Comparison of ENCODE assay signal across 8 cellular contexts in the genomic region with DNA sequence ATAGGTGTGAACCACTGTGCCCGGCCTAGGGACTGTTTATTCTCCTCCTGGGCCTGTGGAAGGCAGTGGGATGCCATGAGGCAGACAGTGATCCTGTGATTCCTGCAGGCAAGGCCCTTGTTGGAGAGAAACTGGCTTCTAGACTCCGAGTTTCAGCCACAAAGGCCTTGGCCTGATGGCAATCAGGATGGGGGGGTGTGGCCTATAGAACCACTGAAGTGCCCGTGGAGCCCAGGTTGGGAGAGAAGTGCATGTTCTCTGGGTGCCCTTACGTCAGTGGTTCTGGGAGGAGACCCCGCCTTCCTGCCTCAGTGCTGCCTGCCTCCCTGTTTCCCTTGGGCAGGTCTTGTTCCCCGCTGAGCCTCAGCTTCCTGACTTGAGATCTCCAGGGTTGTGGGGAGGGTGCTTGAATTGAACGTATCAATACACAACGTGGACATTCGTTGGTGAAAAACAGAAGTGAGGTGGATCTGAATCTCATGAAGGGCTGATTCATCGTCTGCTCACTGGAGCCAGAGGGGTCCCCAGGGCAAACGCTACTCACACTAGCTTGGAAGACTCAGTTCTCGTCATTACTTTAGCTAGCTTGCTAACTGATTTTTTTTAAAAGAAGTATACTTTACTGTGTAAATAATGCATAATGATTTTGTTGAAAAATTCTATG. TPM values are rescaled to one million over a fixed set of nuclear protein-coding genes. Genes with fewer than 3 reads are reported as not detected.
A peak's percentile ranks its signal among the peaks of the same experiment; 100 is the strongest.
DNase-seq lines count a peak whose midpoint lies in the region; ATAC-seq, FAIRE-seq and TF ChIP-seq lines count a peak whose summit lies in the region.

No MANE protein-coding gene starts in this region.

- no peaks in the 10 kb centered on the region for H3K9me3 Mint-ChIP-seq in activated naive CD8-positive, alpha-beta T cell treated with anti-CD3 and anti-CD28 coated beads, Interleukin-2, amount 50 U/mL, for 24 hours

- TF ChIP-seq CTCF in keratinocyte (optimal IDR thresholded peaks at IDR 0.05 in 1 of 3, IDR thresholded peaks at IDR 0.05 in 1 of 3, conservative IDR thresholded peaks at IDR 0.05 in 1 of 3; ENCODE audit: extremely low read depth in 1 of 3, insufficient read depth in 2 of 3, low read length in 3 of 3) (no peak), upper lobe of left lung (IDR thresholded peaks at IDR 0.05) (no peak), hepatocyte (IDR thresholded peaks at IDR 0.05; ENCODE audit: poor library complexity) (no peak)

- no peak for FAIRE-seq in keratinocyte (lab: Jason Lieb, UNC)

- WGBS in upper lobe of left lung, 2 donors: 73 to 74% methylated on average over 9 to 12 of the region's 12 CpGs
- WGBS in hepatocyte (ENCODE audit: low lambda C conversion rate, missing lambda C conversion rate): 87% methylated on average over 12 of the region's 12 CpGs

- H4K20me1 ChIP-seq in keratinocyte (ENCODE audit: control insufficient read depth, extremely low read depth, insufficient read depth, low read length) (no peaks in the 10 kb centered on the region), hepatocyte (ENCODE audit: insufficient read depth, poor library complexity, severe bottlenecking) (no peaks in the 10 kb centered on the region)

- H3K4me3 ChIP-seq in keratinocyte (ENCODE audit: control insufficient read depth in 2 of 3, extremely low read depth in 1 of 3, insufficient read depth in 2 of 3, low read depth in 1 of 3, low read length in 3 of 3) (no peak overlapping the region), upper lobe of left lung (no peak overlapping the region), hepatocyte (no peak overlapping the region)

- H3K4me1 ChIP-seq in keratinocyte (ENCODE audit: control insufficient read depth, extremely low read depth, insufficient read depth, low read length) (peaks cover 62% of the 10 kb centered on the region), upper lobe of left lung (peaks cover 55 to 64% (median 59%) of the 10 kb centered on the region in 4 donors), hepatocyte (ENCODE audit: insufficient read depth) (peaks cover 30% of the 10 kb centered on the region)

- peak overlapping the region; percentile 12 for H3K9ac ChIP-seq in keratinocyte (ENCODE audit: control insufficient read depth, extremely low read depth, insufficient read depth, low read length)

- H3K27ac ChIP-seq in keratinocyte (ENCODE audit: control insufficient read depth, insufficient read depth, low read length): peak overlapping the region; percentile 61
- peak overlapping the region in 3 of 4 donors; percentile 83 to 91 (median 89) for H3K27ac ChIP-seq in upper lobe of left lung
- H3K27ac ChIP-seq in hepatocyte: no peak overlapping the region

- TF ChIP-seq EP300 in upper lobe of left lung (IDR thresholded peaks at IDR 0.05): no peak

- H3K79me2 ChIP-seq in keratinocyte (ENCODE audit: control insufficient read depth, insufficient read depth, low read length) (no peaks in the 10 kb centered on the region), hepatocyte (no peaks in the 10 kb centered on the region)

- peaks cover 85% of the 10 kb centered on the region for H3K4me1 Mint-ChIP-seq in activated naive CD8-positive, alpha-beta T cell treated with anti-CD3 and anti-CD28 coated beads, Interleukin-2, amount 50 U/mL, for 24 hours

- H3K4me3 Mint-ChIP-seq in activated naive CD8-positive, alpha-beta T cell treated with anti-CD3 and anti-CD28 coated beads, Interleukin-2, amount 50 U/mL, for 24 hours: no peak overlapping the region

- H3K36me3 ChIP-seq in keratinocyte (ENCODE audit: control insufficient read depth in 2 of 2, extremely low read depth in 1 of 2, insufficient read depth in 2 of 2, low read length in 2 of 2): peaks cover 0 to 4% of the 10 kb centered on the region in 2 experiments
- peaks cover 0 to 14% (median 3%) of the 10 kb centered on the region in 4 donors for H3K36me3 ChIP-seq in upper lobe of left lung
- no peaks in the 10 kb centered on the region for H3K36me3 ChIP-seq in hepatocyte (replicated peaks; ENCODE audit: insufficient read depth, low read depth)

- H3K36me3 Mint-ChIP-seq in activated naive CD8-positive, alpha-beta T cell treated with anti-CD3 and anti-CD28 coated beads, Interleukin-2, amount 50 U/mL, for 24 hours (ENCODE audit: low read depth): peaks cover 2% of the 10 kb centered on the region

- TF ChIP-seq POLR2A in upper lobe of left lung (IDR thresholded peaks at IDR 0.05): no peak

- H3K27ac Mint-ChIP-seq in activated naive CD8-positive, alpha-beta T cell treated with anti-CD3 and anti-CD28 coated beads, Interleukin-2, amount 50 U/mL, for 24 hours: peak overlapping the region; percentile 67

- H3K9me2 ChIP-seq in hepatocyte (replicated peaks; ENCODE audit: insufficient read depth): no peaks in the 10 kb centered on the region

- ATAC-seq in Right ventricle myocardium superior (ENCODE audit: poor library complexity): no peak
- no peak for ATAC-seq in activated naive CD8-positive, alpha-beta T cell treated with anti-CD3 and anti-CD28 coated beads, Interleukin-2, amount 50 U/mL, for 24 hours
- ATAC-seq in upper lobe of left lung (ENCODE audit: low FRiP score in 2 of 2): peak in 1 of 2 donors; percentile 67
- ATAC-seq in GM21529 (IDR thresholded peaks at IDR 0.05; ENCODE audit: unreplicated experiment): no peak

- no peaks in the 10 kb centered on the region for H3K27me3 Mint-ChIP-seq in activated naive CD8-positive, alpha-beta T cell treated with anti-CD3 and anti-CD28 coated beads, Interleukin-2, amount 50 U/mL, for 24 hours

- DNase-seq in Right ventricle myocardium superior (peak; percentile 79), cardiac septum (ENCODE audit: low spot score) (no peak), keratinocyte (ENCODE audit: low read depth, low spot score) (no peak), upper lobe of left lung (no peak), SIG-M5 treated with dmso at 0.1 percent for 504 hours (lab: John Stamatoyannopoulos, UW; ENCODE audit: unreplicated experiment) (no peak), hepatocyte (ENCODE audit: low spot score) (no peak)
- DNase-seq in activated naive CD8-positive, alpha-beta T cell treated with anti-CD3 and anti-CD28 coated beads, Interleukin-2, amount 50 U/mL, for 24 hours: no peak

- H3K27me3 ChIP-seq in keratinocyte (ENCODE audit: control insufficient read depth, extremely low read depth, insufficient read depth, low read length): no peaks in the 10 kb centered on the region
- no peaks in the 10 kb centered on the region for H3K27me3 ChIP-seq in upper lobe of left lung
- no peaks in the 10 kb centered on the region for H3K27me3 ChIP-seq in hepatocyte

- H3K9me1 ChIP-seq in keratinocyte (ENCODE audit: control insufficient read depth, extremely low read depth, insufficient read depth, low read length): peaks cover 6% of the 10 kb centered on the region

- no peak overlapping the region for H3K4me2 ChIP-seq in keratinocyte (ENCODE audit: control insufficient read depth, extremely low read depth, insufficient read depth, low read depth, low read length)
- H3K4me2 ChIP-seq in hepatocyte: no peak overlapping the region

- dilution Hi-C loops in keratinocyte (cut with MboI; ENCODE audit: extremely low pct_ligation_motif_present, low sequenced_read_pairs): no loop called here

- intact Hi-C loops in Right ventricle myocardium superior (cut with DNase I) (no loop called here), cardiac septum (cut with DNase I) (no loop called here)

- H2AFZ ChIP-seq in keratinocyte (ENCODE audit: control insufficient read depth, low read length) (no peak overlapping the region), hepatocyte (no peak overlapping the region)

- H3K9me3 ChIP-seq in keratinocyte (ENCODE audit: control insufficient read depth, low read depth, low read length) (no peaks in the 10 kb centered on the region), upper lobe of left lung (no peaks in the 10 kb centered on the region), hepatocyte (ENCODE audit: low read depth) (no peaks in the 10 kb centered on the region)

RNA-seq across cellular contexts. Expression of a gene that starts 31.8 kb away (rescaled TPM):
- 1.7 TPM for total RNA-seq in Right ventricle myocardium superior
- 1.9 TPM for total RNA-seq in cardiac septum
- polyA plus RNA-seq in keratinocyte: 3.5 to 6.2 TPM (median 5.3 TPM) in 3 replicates
- polyA plus RNA-seq in keratinocyte (2011; ENCODE audit: low read depth): 2.1 TPM
- polyA plus RNA-seq in keratinocyte (2011; cell fraction: cytosol; rRNA removed): 4.0 and 5.0 TPM in 2 replicates
- polyA plus RNA-seq in keratinocyte (2011; cell fraction: nucleus; rRNA removed): 7.8 and 8.2 TPM in 2 replicates
- 2.5 and 4.7 TPM in 2 replicates for polyA plus RNA-seq in keratinocyte (2012; ENCODE audit: low replicate concordance)
- polyA minus RNA-seq in keratinocyte: 2.7 to 6.3 TPM (median 5.2 TPM) in 3 replicates
- polyA minus RNA-seq in keratinocyte (2011; cell fraction: cytosol; rRNA and poly(A)+ RNA removed): 4.6 TPM
- 7.2 and 8.1 TPM in 2 replicates for polyA minus RNA-seq in keratinocyte (2011; cell fraction: nucleus; rRNA and poly(A)+ RNA removed)
- total RNA-seq in upper lobe of left lung: 10 to 100 TPM in 1 of 6 donors, 1 to 10 TPM in 5; 3.1 to 10.2 (median 7.1) TPM
- 3.7 and 4.0 TPM in 2 replicates for total RNA-seq in hepatocyte
- polyA plus RNA-seq in hepatocyte: 2.3 and 2.5 TPM in 2 replicates

RNA-seq across cellular contexts. Expression of a gene that starts 51.7 kb away (rescaled TPM):
- total RNA-seq in Right ventricle myocardium superior: 16.4 TPM
- 19.8 TPM for total RNA-seq in cardiac septum
- 13.4 to 20.0 TPM (median 13.8 TPM) in 3 replicates for polyA plus RNA-seq in keratinocyte
- polyA plus RNA-seq in keratinocyte (2011; ENCODE audit: low read depth): 3.3 TPM
- polyA plus RNA-seq in keratinocyte (2011; cell fraction: cytosol; rRNA removed): 14.8 and 16.2 TPM in 2 replicates
- 21.0 and 21.4 TPM in 2 replicates for polyA plus RNA-seq in keratinocyte (2011; cell fraction: nucleus; rRNA removed)
- 13.3 and 26.3 TPM in 2 replicates for polyA plus RNA-seq in keratinocyte (2012; ENCODE audit: low replicate concordance)
- polyA minus RNA-seq in keratinocyte: 28.0 to 33.6 TPM (median 29.8 TPM) in 3 replicates
- polyA minus RNA-seq in keratinocyte (2011; cell fraction: cytosol; rRNA and poly(A)+ RNA removed): 11.7 TPM
- polyA minus RNA-seq in keratinocyte (2011; cell fraction: nucleus; rRNA and poly(A)+ RNA removed): 15.5 and 25.2 TPM in 2 replicates
- 10 to 100 TPM; 20.3 to 34.6 (median 26.0) TPM for total RNA-seq in upper lobe of left lung
- 22.6 and 24.5 TPM in 2 replicates for total RNA-seq in hepatocyte
- polyA plus RNA-seq in hepatocyte: 6.5 and 9.3 TPM in 2 replicates

RNA-seq across cellular contexts. Expression of a gene that starts 54.9 kb away (rescaled TPM):
- 11.2 TPM for total RNA-seq in Right ventricle myocardium superior
- total RNA-seq in cardiac septum: 11.8 TPM
- 13.5 to 18.3 TPM (median 13.5 TPM) in 3 replicates for polyA plus RNA-seq in keratinocyte
- 12.3 TPM for polyA plus RNA-seq in keratinocyte (2011; ENCODE audit: low read depth)
- polyA plus RNA-seq in keratinocyte (2011; cell fraction: cytosol; rRNA removed): 9.6 and 12.0 TPM in 2 replicates
- polyA plus RNA-seq in keratinocyte (2011; cell fraction: nucleus; rRNA removed): 19.8 and 20.9 TPM in 2 replicates
- polyA plus RNA-seq in keratinocyte (2012; ENCODE audit: low replicate concordance): 23.9 and 25.4 TPM in 2 replicates
- 12.5 to 20.0 TPM (median 18.7 TPM) in 3 replicates for polyA minus RNA-seq in keratinocyte
- polyA minus RNA-seq in keratinocyte (2011; cell fraction: cytosol; rRNA and poly(A)+ RNA removed): 15.2 TPM
- polyA minus RNA-seq in keratinocyte (2011; cell fraction: nucleus; rRNA and poly(A)+ RNA removed): 5.7 and 9.9 TPM in 2 replicates
- total RNA-seq in upper lobe of left lung: 10 to 100 TPM; 29.8 to 71.2 (median 41.2) TPM
- total RNA-seq in hepatocyte: 54.3 and 57.9 TPM in 2 replicates
- 21.8 and 32.1 TPM in 2 replicates for polyA plus RNA-seq in hepatocyte
